ENCODE assay signal across 12 cellular contexts in the genomic region with DNA sequence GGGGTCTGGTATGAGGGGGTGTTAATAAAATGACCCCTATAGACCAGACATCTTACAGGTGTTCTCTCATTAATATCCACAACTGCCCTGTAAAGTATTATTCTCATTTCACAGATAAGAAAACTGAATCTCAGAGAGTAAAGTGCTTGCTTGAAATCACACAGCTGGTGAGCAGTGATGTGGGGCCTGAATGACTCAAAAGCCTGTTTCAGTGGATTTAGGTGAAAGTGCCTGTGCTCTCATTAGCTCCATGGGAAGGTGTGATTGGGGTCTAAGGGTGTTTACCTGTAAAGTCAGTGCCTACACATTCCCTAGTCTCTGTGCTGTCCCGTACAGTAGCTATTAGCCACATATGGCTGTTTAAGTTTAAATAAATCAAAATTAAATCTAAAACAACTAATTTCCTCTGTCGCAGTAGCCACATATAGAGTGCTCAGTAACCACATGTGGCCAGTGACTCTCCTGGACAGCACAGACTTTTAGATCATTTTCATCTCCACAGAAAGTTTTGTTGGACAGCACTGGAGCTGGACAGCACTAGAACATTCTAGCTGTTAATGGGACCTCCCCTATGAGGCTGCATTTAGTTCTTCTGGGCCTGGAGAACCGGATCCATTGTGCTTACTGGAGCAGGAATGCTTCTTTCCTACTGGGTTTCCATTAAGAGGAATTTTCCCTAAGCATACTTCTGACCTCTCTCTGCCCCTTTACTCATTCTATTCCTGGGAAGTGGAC.
DNase-seq lines count a peak whose midpoint lies in the region; ATAC-seq lines count a peak whose summit lies in the region.
"Had no signal": no experiment of that assay in that cellular context is flagged by ENCODE, and none has a peak within 500 bp of the region (broad histone marks: within the 10 kb centered on the region; RNA-seq: fewer than 3 reads in every experiment).

No MANE protein-coding gene starts in this region.

- peak overlapping the region; percentile 32 for H3K27ac ChIP-seq in substantia nigra (ENCODE audit: low read depth, low read length, poor library complexity, severe bottlenecking)

- DNase-seq in substantia nigra (lab: John Stamatoyannopoulos, UW): no peak
- DNase-seq in NCI-H2029 treated with DMSO at 0.1 percent for 48 hours (lab: John Stamatoyannopoulos, UW): no peak
- DNase-seq in SIG-M5 (lab: John Stamatoyannopoulos, UW): no peak
- no peak for DNase-seq in retina
- DNase-seq in AG08396 (ENCODE audit: low spot score): no peak
- DNase-seq: activated effector memory CD4-positive, alpha-beta T cell treated with Interleukin-2 at 50 U/mL for 16 hours; effector memory CD8-positive, alpha-beta T cell; stimulated activated CD8-positive, alpha-beta memory T cell treated with anti-CD3 and anti-CD28 coated beads, Interleukin-4, amount 100 ng/mL, for 48 hours; T-helper 9 cell had no signal

- ATAC-seq in GM19035 (IDR thresholded peaks at IDR 0.05; ENCODE audit: unreplicated experiment): peak; percentile 68
- ATAC-seq in HG02623 (IDR thresholded peaks at IDR 0.05; ENCODE audit: unreplicated experiment): peak; percentile 85
- peak; percentile 82 for ATAC-seq in HG03565 (IDR thresholded peaks at IDR 0.05; ENCODE audit: unreplicated experiment)
- ATAC-seq: effector memory CD8-positive, alpha-beta T cell had no signal
